8 cellular contexts compared by ENCODE assay signal in the genomic region with DNA sequence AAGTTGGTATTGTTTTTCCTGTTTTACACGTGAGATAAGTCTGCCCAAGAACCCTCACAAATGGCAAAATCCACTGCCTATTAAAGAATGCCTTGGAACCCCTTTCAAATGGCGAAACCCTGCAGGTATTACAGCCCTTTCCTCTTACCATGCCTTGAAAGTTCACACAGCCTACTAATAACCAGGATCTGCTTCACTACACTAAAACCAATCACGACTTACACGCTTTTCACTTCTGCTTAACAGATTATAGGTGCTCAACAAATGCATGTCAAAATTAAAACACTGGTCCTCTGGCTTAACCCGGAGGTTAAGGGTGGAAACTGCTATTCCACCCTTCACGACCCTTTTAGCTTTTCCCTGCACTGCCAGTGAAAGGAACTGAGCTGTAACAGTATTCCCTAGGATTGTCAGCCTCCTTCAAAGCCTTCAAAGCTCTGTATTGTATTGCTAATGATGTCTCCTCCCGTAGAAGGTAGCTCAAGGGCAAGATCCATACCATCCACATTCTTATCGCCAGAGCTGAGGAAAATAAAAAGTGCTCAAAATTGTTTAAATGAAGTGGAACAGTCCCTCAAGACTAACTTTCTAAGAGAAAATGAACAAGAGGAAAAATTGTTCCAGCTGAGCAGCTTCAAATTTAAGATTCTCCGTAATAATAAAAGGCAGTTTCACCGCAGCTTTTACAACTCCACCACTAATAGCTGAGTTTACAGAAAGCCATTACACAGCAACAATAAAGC. TPM values are rescaled to one million over a fixed set of nuclear protein-coding genes. Genes with fewer than 3 reads are reported as not detected.
DNase-seq lines count a peak whose midpoint lies in the region; ATAC-seq, FAIRE-seq and TF ChIP-seq lines count a peak whose summit lies in the region.

No MANE protein-coding gene starts in this region.

- H3K27ac ChIP-seq in skin epidermis: peak overlapping the region; percentile 73 to 98 (median 92)

- H3K4me1 ChIP-seq in iPS-15b (ENCODE audit: control insufficient read depth, insufficient read depth, low read length): peaks cover 9% of the 10 kb centered on the region

- no peak for TF ChIP-seq POLR2A in H54 (IDR thresholded peaks at IDR 0.05; ENCODE audit: low read depth, low read length)

- no peaks in the 10 kb centered on the region for H3K9me3 ChIP-seq in iPS-15b (ENCODE audit: control insufficient read depth, insufficient read depth, low read length)

- peak overlapping the region; percentile 91 for H3K4me3 ChIP-seq in AG10803 (ENCODE audit: low read length)
- peak overlapping the region; percentile 81 for H3K4me3 ChIP-seq in iPS-15b (ENCODE audit: low read depth, low read length)
- H3K4me3 ChIP-seq in skin epidermis: peak overlapping the region; percentile 71 to 100 (median 98)

- no peaks in the 10 kb centered on the region for H3K27me3 Mint-ChIP-seq in activated T-helper 17 cell treated with anti-CD3 and anti-CD28 coated beads, Interleukin-2, amount 50 U/mL, for 72 hours

- H3K36me3 Mint-ChIP-seq in activated T-helper 17 cell treated with anti-CD3 and anti-CD28 coated beads, Interleukin-2, amount 50 U/mL, for 72 hours (ENCODE audit: low read depth): peaks cover 53% of the 10 kb centered on the region

- peak overlapping the region; percentile 93 for H3K27ac Mint-ChIP-seq in activated T-helper 17 cell treated with anti-CD3 and anti-CD28 coated beads, Interleukin-2, amount 50 U/mL, for 72 hours

- H3K9me3 Mint-ChIP-seq in activated T-helper 17 cell treated with anti-CD3 and anti-CD28 coated beads, Interleukin-2, amount 50 U/mL, for 72 hours: no peaks in the 10 kb centered on the region

- peak overlapping the region; percentile 91 for H3K4me3 Mint-ChIP-seq in activated T-helper 17 cell treated with anti-CD3 and anti-CD28 coated beads, Interleukin-2, amount 50 U/mL, for 72 hours

- DNase-seq in AG10803 (ENCODE audit: low read depth): no peak
- DNase-seq in H54 (ENCODE audit: insufficient read length, low spot score): no peak
- no peak for DNase-seq in Kasumi-1 (lab: John Stamatoyannopoulos, UW)
- no peak for DNase-seq in dedifferentiated amniotic fluid mesenchymal stem cell (ENCODE audit: extremely low spot score)
- no peak for DNase-seq in NCI-H2081 (lab: John Stamatoyannopoulos, UW)

- TF ChIP-seq CTCF in AG10803 (conservative IDR thresholded peaks at IDR 0.05; ENCODE audit: low read length): no peak

- H3K4me1 Mint-ChIP-seq in activated T-helper 17 cell treated with anti-CD3 and anti-CD28 coated beads, Interleukin-2, amount 50 U/mL, for 72 hours: peaks cover 40% of the 10 kb centered on the region

- no peaks in the 10 kb centered on the region for H3K36me3 ChIP-seq in iPS-15b (ENCODE audit: control insufficient read depth, insufficient read depth, low read length)

- H3K27me3 ChIP-seq in iPS-15b (ENCODE audit: control insufficient read depth, insufficient read depth, low read length): no peaks in the 10 kb centered on the region

- peak; percentile 6 for FAIRE-seq in H54 (lab: Jason Lieb, UNC)

- no peak for ATAC-seq in activated T-helper 17 cell treated with anti-CD3 and anti-CD28 coated beads, Interleukin-2, amount 50 U/mL, for 72 hours (replicated peaks)

- peak overlapping the region; percentile 83 for H3K9ac ChIP-seq in iPS-15b (ENCODE audit: low read depth, low read length)

RNA-seq across cellular contexts. Expression of gene AUH, which starts 1.0 kb away (rescaled TPM):
- total RNA-seq in activated T-helper 17 cell treated with anti-CD3 and anti-CD28 coated beads, Interleukin-2, amount 50 U/mL, for 72 hours: 10 to 100 TPM; 38.2 to 45.7 TPM
